ENCODE assay signal across 10 cellular contexts in genomic region chr4:80196259-80197131, GRCh38. TPM values are rescaled to one million over a fixed set of nuclear protein-coding genes. Genes with fewer than 3 reads are reported as not detected.
DNase-seq lines count a peak whose midpoint lies in the region; ATAC-seq and TF ChIP-seq lines count a peak whose summit lies in the region.
"Had no signal": no experiment of that assay in that cellular context is flagged by ENCODE, and none has a peak within 500 bp of the region (broad histone marks: within the 10 kb centered on the region; RNA-seq: fewer than 3 reads in every experiment).

No MANE protein-coding gene starts in this region.

- DNase-seq in NCI-H1092 treated with DMSO at 0.1 percent for 48 hours (lab: John Stamatoyannopoulos, UW) (peak; percentile 38), NCI-H1092 (lab: John Stamatoyannopoulos, UW) (no peak), NCI-H748 (lab: John Stamatoyannopoulos, UW; ENCODE audit: unreplicated experiment) (peak; percentile 66), endothelial cell (ENCODE audit: low spot score) (peak; percentile 24), retina (peak; percentile 75)
- DNase-seq in activated CD4-positive, alpha-beta T cell treated with anti-CD3 and anti-CD28 coated beads, Interleukin-2, amount 50 U/mL, for 4 hours = no peak
- no peak for DNase-seq in activated CD4-positive, alpha-beta T cell treated with anti-CD3 and anti-CD28 coated beads, Interleukin-2, amount 50 U/mL, for 1 hour
- DNase-seq: NCI-H510A had no signal

- peak overlapping the region; percentile 71 for H3K4me3 Mint-ChIP-seq in endothelial cell (ENCODE audit: unreplicated experiment)

- H3K27me3 Mint-ChIP-seq in endothelial cell (ENCODE audit: unreplicated experiment) = peaks cover 36% of the 10 kb centered on the region

- H3K4me1 Mint-ChIP-seq in endothelial cell (ENCODE audit: unreplicated experiment) = peaks cover 33% of the 10 kb centered on the region

- H3K27ac Mint-ChIP-seq in endothelial cell (ENCODE audit: unreplicated experiment) = peak overlapping the region; percentile 36

- no peak for TF ChIP-seq CTCF in endothelial cell (IDR thresholded peaks at IDR 0.05; ENCODE audit: unreplicated experiment)

- no peak for ATAC-seq in HG02938 (IDR thresholded peaks at IDR 0.05; ENCODE audit: unreplicated experiment)
- ATAC-seq: HCT116 had no signal

- no peaks in the 10 kb centered on the region for H3K9me3 Mint-ChIP-seq in endothelial cell (ENCODE audit: unreplicated experiment)

- H3K36me3 Mint-ChIP-seq in endothelial cell (ENCODE audit: low read depth, unreplicated experiment) = peaks cover 43% of the 10 kb centered on the region

RNA-seq across cellular contexts. Expression of gene PRDM8, which starts 0.8 kb away (rescaled TPM):
- total RNA-seq in endothelial cell (ENCODE audit: unreplicated experiment) = 30.5 TPM

Comparison
In these comparisons a context has a peak if more than half of its experiments do, and no peak if none do; other contexts are left out.
1. DNase-seq: peak in NCI-H1092 treated with DMSO at 0.1 percent for 48 hours (single experiment), NCI-H748 (single experiment), endothelial cell (single experiment) and retina (single experiment); none in NCI-H1092 (single experiment), activated CD4-positive, alpha-beta T cell treated with anti-CD3 and anti-CD28 coated beads, Interleukin-2, amount 50 U/mL, for 4 hours (0 of 2) and activated CD4-positive, alpha-beta T cell treated with anti-CD3 and anti-CD28 coated beads, Interleukin-2, amount 50 U/mL, for 1 hour (single experiment).